14 cellular contexts compared by ENCODE assay signal in the genomic region with DNA sequence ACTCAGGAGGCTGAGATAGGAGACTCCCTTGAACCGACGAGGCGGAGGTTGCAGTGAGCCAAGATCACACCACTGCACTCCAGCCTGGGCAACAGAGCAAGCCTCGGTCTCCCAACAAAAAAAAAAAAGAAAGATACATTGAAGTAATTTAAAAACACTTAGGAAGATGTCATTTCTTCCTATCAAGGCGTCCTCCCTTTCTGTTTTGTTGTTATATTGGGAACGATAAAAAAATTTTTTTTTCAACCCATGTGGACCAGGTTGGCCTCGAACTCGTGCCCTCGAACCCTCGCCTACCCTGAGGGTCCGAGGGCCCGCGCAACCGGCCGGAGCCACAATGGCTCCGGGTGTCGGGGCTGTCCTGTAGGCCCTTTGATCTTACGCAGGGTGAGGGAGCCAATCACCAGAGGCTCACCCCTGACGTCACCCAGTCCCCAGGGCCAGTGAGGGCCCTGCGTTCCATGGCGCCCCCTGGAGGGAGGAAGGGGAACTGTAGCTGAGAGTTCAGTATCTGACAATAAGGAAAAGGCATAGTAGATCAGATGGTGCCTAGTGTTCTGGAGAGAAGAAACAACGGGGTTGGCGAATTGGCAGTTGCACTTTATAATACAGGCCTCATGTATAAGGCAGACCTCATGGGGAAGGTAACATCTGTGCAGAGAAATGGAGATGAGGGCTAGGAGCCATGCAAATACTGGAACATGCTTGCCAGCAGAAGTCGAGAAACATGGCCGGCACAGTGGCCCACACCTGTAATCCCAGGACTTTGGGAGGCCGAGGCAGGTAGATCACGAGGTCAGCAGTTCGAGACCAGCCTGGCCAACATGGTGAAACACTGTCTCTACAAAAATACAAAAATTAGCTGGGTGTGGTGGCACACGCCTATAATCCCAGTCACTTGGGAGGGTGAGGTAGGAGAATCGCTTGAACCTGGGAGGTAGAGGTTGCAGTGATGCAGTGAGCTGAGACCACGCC. TPM values are rescaled to one million over a fixed set of nuclear protein-coding genes. Genes with fewer than 3 reads are reported as not detected.
DNase-seq lines count a peak whose midpoint lies in the region; ATAC-seq and TF ChIP-seq lines count a peak whose summit lies in the region.
"Not testable (repeated sequence)": the region's sequence is repeated elsewhere in the genome, so short reads cannot be mapped to it uniquely, and the experiment has no call there.
"Had no signal": no experiment of that assay in that cellular context is flagged by ENCODE, and none has a peak within 500 bp of the region (broad histone marks: within the 10 kb centered on the region; RNA-seq: fewer than 3 reads in every experiment).

No MANE protein-coding gene starts in this region.

- H3K9me3 Mint-ChIP-seq in activated CD8-positive, alpha-beta T cell treated with anti-CD3 and anti-CD28 coated beads for 36 hours; chondrocyte (ENCODE audit: low read depth); mesothelial cell of epicardium: not testable (repeated sequence)

- not testable (repeated sequence) for DNase-seq in RWPE1 (ENCODE audit: low spot score); activated CD8-positive, alpha-beta T cell treated with anti-CD3 and anti-CD28 coated beads for 36 hours; chondrocyte (ENCODE audit: low spot score); mesothelial cell of epicardium (ENCODE audit: low spot score in 2 of 2, unreplicated experiment in 2 of 2)
- DNase-seq in suprapubic skin (ENCODE audit: low spot score in 2 of 2): peak in 1 of 2 donors; percentile 44

- CTCF ChIA-PET in HEK293 (lab: Yijun Ruan, JAX): interaction anchor here (0.7 kb wide), 1 partner anchor 15 kb away, joined by 3 read pairs; no protein-coding TSS in a partner anchor
- CTCF ChIA-PET in RWPE1 (lab: Yijun Ruan, JAX): not testable (repeated sequence)
- CTCF ChIA-PET in activated CD8-positive, alpha-beta T cell treated with anti-CD3 and anti-CD28 coated beads for 36 hours (lab: Charles Lee): interaction anchor here (0.6 kb wide), 1 partner anchor 14 kb away, joined by 3 read pairs; no protein-coding TSS in a partner anchor

- intact Hi-C loops in activated CD8-positive, alpha-beta T cell treated with anti-CD3 and anti-CD28 coated beads for 36 hours (cut with micrococcal nuclease): not testable (repeated sequence)

- not testable (repeated sequence) for TF ChIP-seq POLR2A in suprapubic skin (IDR thresholded peaks at IDR 0.05)

- H3K27me3 ChIP-seq in suprapubic skin: peaks cover 20% of the 10 kb centered on the region

- not testable (repeated sequence) for TF ChIP-seq EP300 in suprapubic skin (IDR thresholded peaks at IDR 0.05)

- not testable (repeated sequence) for H3K27me3 Mint-ChIP-seq in activated CD8-positive, alpha-beta T cell treated with anti-CD3 and anti-CD28 coated beads for 36 hours; chondrocyte (ENCODE audit: low read depth); mesothelial cell of epicardium (ENCODE audit: low read depth)

- TF ChIP-seq CTCF in 22Rv1 (IDR thresholded peaks at IDR 0.05) (peak; percentile 73), RWPE1 (conservative IDR thresholded peaks at IDR 0.05; ENCODE audit: low read depth) (peak; percentile 14; the same call in 1 of the 2 replicates), chondrocyte (IDR thresholded peaks at IDR 0.05) (peak; percentile 42), mesothelial cell of epicardium (IDR thresholded peaks at IDR 0.05; ENCODE audit: unreplicated experiment) (peak; percentile 44), suprapubic skin (IDR thresholded peaks at IDR 0.05) (peak; percentile 7 to 16)
- not testable (repeated sequence) for TF ChIP-seq CTCF in HEK293 (tag by site-specific recombination; IDR thresholded peaks at IDR 0.05)
- TF ChIP-seq CTCF in activated CD8-positive, alpha-beta T cell treated with anti-CD3 and anti-CD28 coated beads for 36 hours (IDR thresholded peaks at IDR 0.05): peak; percentile 19

- H3K4me1 ChIP-seq in HEK293 (ENCODE audit: control insufficient read depth, insufficient read depth, low read length); suprapubic skin: not testable (repeated sequence)

- not testable (repeated sequence) for H3K36me3 ChIP-seq in HEK293 (ENCODE audit: control insufficient read depth in 2 of 2, insufficient read depth in 1 of 2, low read length in 2 of 2); suprapubic skin

- H3K27ac Mint-ChIP-seq in activated CD8-positive, alpha-beta T cell treated with anti-CD3 and anti-CD28 coated beads for 36 hours; chondrocyte (ENCODE audit: unreplicated experiment); mesothelial cell of epicardium: not testable (repeated sequence)

- not testable (repeated sequence) for H3K9me3 ChIP-seq in HEK293 (ENCODE audit: control insufficient read depth, insufficient read depth, low read depth, low read length); suprapubic skin

- H3K4me1 Mint-ChIP-seq in activated CD8-positive, alpha-beta T cell treated with anti-CD3 and anti-CD28 coated beads for 36 hours (ENCODE audit: low read depth); chondrocyte (ENCODE audit: low read depth); mesothelial cell of epicardium: not testable (repeated sequence)

- POLR2A ChIA-PET in HEK293 (lab: Yijun Ruan, JAX); RWPE1 (lab: Yijun Ruan, JAX; ENCODE audit: low non-redundant PET); activated CD8-positive, alpha-beta T cell treated with anti-CD3 and anti-CD28 coated beads for 36 hours (lab: Charles Lee): not testable (repeated sequence)

- H3K4me3 Mint-ChIP-seq in activated CD8-positive, alpha-beta T cell treated with anti-CD3 and anti-CD28 coated beads for 36 hours; chondrocyte (ENCODE audit: unreplicated experiment); mesothelial cell of epicardium: not testable (repeated sequence)

- H3K27ac ChIP-seq in 22Rv1: peak overlapping the region; percentile 46
- not testable (repeated sequence) for H3K27ac ChIP-seq in HEK293 (ENCODE audit: extremely low read depth, low read depth, low read length); RWPE1; suprapubic skin

- 54% methylated on average over 25 of the region's 31 CpGs for WGBS in suprapubic skin

- ATAC-seq in activated CD8-positive, alpha-beta T cell treated with anti-CD3 and anti-CD28 coated beads for 36 hours: not testable (repeated sequence)

- H3K36me3 Mint-ChIP-seq in activated CD8-positive, alpha-beta T cell treated with anti-CD3 and anti-CD28 coated beads for 36 hours (ENCODE audit: low read depth); chondrocyte (ENCODE audit: low read depth); mesothelial cell of epicardium: not testable (repeated sequence)

- H3K4me3 ChIP-seq in HEK293 (ENCODE audit: low read depth, low read length); suprapubic skin: not testable (repeated sequence)

TF ChIP-seq in HEK293, 187 proteins besides CTCF, POLR2A, EP300 and RAD21 (continues in another document):
- TF ChIP-seq, protein P1, sequence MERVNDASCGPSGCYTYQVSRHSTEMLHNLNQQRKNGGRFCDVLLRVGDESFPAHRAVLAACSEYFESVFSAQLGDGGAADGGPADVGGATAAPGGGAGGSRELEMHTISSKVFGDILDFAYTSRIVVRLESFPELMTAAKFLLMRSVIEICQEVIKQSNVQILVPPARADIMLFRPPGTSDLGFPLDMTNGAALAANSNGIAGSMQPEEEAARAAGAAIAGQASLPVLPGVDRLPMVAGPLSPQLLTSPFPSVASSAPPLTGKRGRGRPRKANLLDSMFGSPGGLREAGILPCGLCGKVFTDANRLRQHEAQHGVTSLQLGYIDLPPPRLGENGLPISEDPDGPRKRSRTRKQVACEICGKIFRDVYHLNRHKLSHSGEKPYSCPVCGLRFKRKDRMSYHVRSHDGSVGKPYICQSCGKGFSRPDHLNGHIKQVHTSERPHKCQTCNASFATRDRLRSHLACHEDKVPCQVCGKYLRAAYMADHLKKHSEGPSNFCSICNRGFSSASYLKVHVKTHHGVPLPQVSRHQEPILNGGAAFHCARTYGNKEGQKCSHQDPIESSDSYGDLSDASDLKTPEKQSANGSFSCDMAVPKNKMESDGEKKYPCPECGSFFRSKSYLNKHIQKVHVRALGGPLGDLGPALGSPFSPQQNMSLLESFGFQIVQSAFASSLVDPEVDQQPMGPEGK (tag by site-specific recombination; IDR thresholded peaks at IDR 0.05): peak; percentile 23; the same call in 1 of the 2 replicates
- peak; percentile 25; the same call in 1 of the 2 replicates for TF ChIP-seq ZNF660 (tag by site-specific recombination; IDR thresholded peaks at IDR 0.05)
- peak; percentile 24 for TF ChIP-seq ZBTB26 (tag by site-specific recombination; optimal IDR thresholded peaks at IDR 0.05)
- peak; percentile 17; the same call in 1 of the 2 replicates for TF ChIP-seq ZBTB20 (tag by site-specific recombination; IDR thresholded peaks at IDR 0.05)
- peak; percentile 28; the same call in 1 of the 2 replicates for TF ChIP-seq ZNF239 (tag by site-specific recombination; IDR thresholded peaks at IDR 0.05)
- peak; percentile 92 for TF ChIP-seq KLF1 (tag by site-specific recombination; IDR thresholded peaks at IDR 0.05)
- peak; percentile 75; the same call in 1 of the 2 replicates for TF ChIP-seq ZNF785 (tag by site-specific recombination; IDR thresholded peaks at IDR 0.05)

RNA-seq across cellular contexts. Expression of gene IZUMO2, which starts 29.3 kb away (rescaled TPM):
- total RNA-seq in activated CD8-positive, alpha-beta T cell treated with anti-CD3 and anti-CD28 coated beads for 36 hours: not detected
- total RNA-seq in chondrocyte (not detected in 3 replicates), mesothelial cell of epicardium (not detected in 3 replicates), suprapubic skin (not detected)
- total RNA-seq: B cell; CD4-positive, CD25-positive, alpha-beta regulatory T cell; CD8-positive, alpha-beta memory T cell; G401; GM12878; H7; HT-29 had no signal
